ENCODE assay signal across 13 cellular contexts in the genomic region with DNA sequence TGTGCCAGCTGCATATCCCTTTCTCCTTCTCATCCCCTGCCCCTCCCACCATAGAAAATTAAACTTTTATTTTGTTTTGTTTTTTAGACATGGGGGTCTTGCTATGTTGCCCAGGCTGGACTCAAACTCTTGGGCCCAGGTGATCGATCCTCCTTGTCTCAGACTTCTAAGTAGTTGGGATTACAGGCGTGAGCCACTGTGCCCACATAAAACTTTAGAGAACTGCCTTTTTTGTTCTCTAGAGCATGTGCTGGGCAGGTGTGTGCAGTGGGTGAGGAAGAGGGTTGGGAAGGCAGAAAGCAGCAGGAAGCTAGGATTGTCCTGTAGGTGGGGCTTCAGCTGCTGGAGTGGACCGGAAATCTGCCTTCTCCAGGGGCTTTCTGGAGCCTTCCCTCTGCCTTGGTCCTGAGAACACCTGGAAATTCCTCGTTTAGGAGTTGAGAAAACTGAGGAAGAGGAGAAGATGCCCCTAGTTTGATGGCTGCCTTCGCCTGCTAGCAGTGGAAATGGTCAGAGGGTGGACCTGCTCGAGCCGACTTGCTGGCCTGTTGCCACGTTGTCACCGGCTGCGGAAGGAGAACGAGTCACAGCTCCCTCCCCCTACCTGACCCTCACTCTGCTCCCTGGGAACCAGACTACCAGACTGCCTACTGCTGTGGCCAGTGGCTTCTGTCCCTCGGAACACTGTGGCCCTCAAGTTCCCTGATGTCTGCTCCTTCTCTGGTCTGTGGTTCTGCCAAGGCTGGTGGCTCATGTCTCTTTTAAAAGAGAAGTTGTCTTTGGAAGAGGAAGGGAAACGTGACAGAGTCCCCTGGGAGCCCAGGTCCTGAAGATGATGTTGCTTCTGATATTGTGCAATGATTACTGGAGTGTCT. TPM values are rescaled to one million over a fixed set of nuclear protein-coding genes. Genes with fewer than 3 reads are reported as not detected.
DNase-seq lines count a peak whose midpoint lies in the region; ATAC-seq and TF ChIP-seq lines count a peak whose summit lies in the region.
"Had no signal": no experiment of that assay in that cellular context is flagged by ENCODE, and none has a peak within 500 bp of the region (broad histone marks: within the 10 kb centered on the region; RNA-seq: fewer than 3 reads in every experiment).

No MANE protein-coding gene starts in this region.

- H3K4me3 ChIP-seq in Panc1 (ENCODE audit: low read depth in 2 of 2, low read length in 2 of 2) (peak overlapping the region in 1 of 2 experiments; percentile 46; a peak in 2 of 4 replicates), gastroesophageal sphincter (no peak overlapping the region), stomach (peak overlapping the region in 2 of 4 donors; percentile 4 to 7)

- BruUV-seq in Panc1 (replicated peaks; lab: Mats Ljungman, UMichigan) = no TSS peak

- H3K4me1 ChIP-seq in Panc1 (ENCODE audit: control insufficient read depth, insufficient read depth, low read length) = 0 out of 2 replicates have a peak, but pooled peaks cover 5% of the 10 kb centered on the region
- peaks cover 0 to 15% (median 0%) of the 10 kb centered on the region in 3 donors for H3K4me1 ChIP-seq in gastroesophageal sphincter
- peaks cover 32 to 86% (median 59%) of the 10 kb centered on the region in 4 donors for H3K4me1 ChIP-seq in stomach

- intact Hi-C loops in Panc1 (cut with micrococcal nuclease; ENCODE audit: unreplicated experiment) = no loop called here
- intact Hi-C loops in stomach (cut with DNase I; ENCODE audit: low total_unique reads) = no loop called here

- 49 to 84% methylated on average over 3 to 9 of the region's 13 CpGs for WGBS in gastroesophageal sphincter (ENCODE audit: low coverage in 1 of 2), 2 donors
- WGBS in stomach, 5 donors = 23 to 43% (median 29%) methylated on average over 13 of the region's 13 CpGs

- TF ChIP-seq CTCF in Panc1 (IDR thresholded peaks at IDR 0.05) = no peak
- no peak for TF ChIP-seq CTCF in gastroesophageal sphincter (IDR thresholded peaks at IDR 0.05)
- TF ChIP-seq CTCF in stomach (IDR thresholded peaks at IDR 0.05) = peak in 2 of 7 experiments; percentile 24 to 30

- in situ Hi-C loops in Panc1 (cut with HindIII; ENCODE audit: low pct_unique_long_range_greater_than_20kb, low sequenced_read_pairs) = no loop called here

- ATAC-seq in Panc1 (no peak), gastroesophageal sphincter (peak; percentile 22), HG02571 (IDR thresholded peaks at IDR 0.05; ENCODE audit: unreplicated experiment) (no peak)

- DNase-seq in DMS79 treated with DMSO at 0.1 percent for 48 hours (lab: John Stamatoyannopoulos, UW) = peak; percentile 59
- DNase-seq in DMS79 (lab: John Stamatoyannopoulos, UW) = no peak
- no peak for DNase-seq in Panc1 (ENCODE audit: low read depth, low spot score)
- DNase-seq in stomach = peak; percentile 80
- DNase-seq in amniotic stem cell (lab: John Stamatoyannopoulos, UW) = no peak
- DNase-seq in foreskin melanocyte = no peak
- DNase-seq: activated CD4-positive, CD25-positive, alpha-beta regulatory T cell; HFFc6; hypothalamus; NCI-H1694 treated with DMSO at 0.1 percent for 48 hours had no signal

- H3K27me3 ChIP-seq in Panc1 (ENCODE audit: control insufficient read depth, insufficient read depth, low read length) = peaks cover 11% of the 10 kb centered on the region
- H3K27me3 ChIP-seq in gastroesophageal sphincter = peaks cover 56% of the 10 kb centered on the region
- peaks cover 0 to 46% (median 0%) of the 10 kb centered on the region in 3 donors for H3K27me3 ChIP-seq in stomach

- H3K36me3 ChIP-seq in Panc1 (ENCODE audit: control insufficient read depth, insufficient read depth, low read length) = no peaks in the 10 kb centered on the region; the same call in 1 of the 2 replicates
- H3K36me3 ChIP-seq in gastroesophageal sphincter = no peaks in the 10 kb centered on the region
- H3K36me3 ChIP-seq in stomach = no peaks in the 10 kb centered on the region

- TF ChIP-seq EP300 in gastroesophageal sphincter (IDR thresholded peaks at IDR 0.05) (no peak), stomach (IDR thresholded peaks at IDR 0.05) (no peak)

- POLR2A ChIA-PET in Panc1 (lab: Charles Lee) = no interaction called here

- H3K9me3 ChIP-seq in Panc1 (ENCODE audit: control insufficient read depth, insufficient read depth, low read depth, low read length) (no peaks in the 10 kb centered on the region), gastroesophageal sphincter (no peaks in the 10 kb centered on the region), stomach (no peaks in the 10 kb centered on the region)

- CTCF ChIA-PET in Panc1 (lab: Charles Lee) = interaction anchor here (0.7 kb wide), 1 partner anchor 49 kb away, joined by 3 read pairs; no protein-coding TSS in a partner anchor

- TF ChIP-seq POLR2A in gastroesophageal sphincter (IDR thresholded peaks at IDR 0.05) (no peak), stomach (IDR thresholded peaks at IDR 0.05) (no peak)

- peak overlapping the region; percentile 5; the same call in 1 of the 2 replicates for H3K27ac ChIP-seq in Panc1 (ENCODE audit: low read length)
- H3K27ac ChIP-seq in gastroesophageal sphincter = no peak overlapping the region
- H3K27ac ChIP-seq in stomach = peak overlapping the region; percentile 44 to 76 (median 66)
- H3K27ac ChIP-seq: 22Rv1 had no signal

RNA-seq across cellular contexts. Expression of a gene that starts 4.0 kb away (rescaled TPM):
- total RNA-seq in Panc1 (2021; ENCODE audit: unreplicated experiment) (1.8 TPM), gastroesophageal sphincter (10 to 100 TPM in 1 of 4 donors, 1 to 10 TPM in 2, under 1 TPM in 1; 0.62 to 16.5 (median 1.8) TPM), stomach (100 to 1,000 TPM in 2 of 5 donors, 10 to 100 TPM in 3; 43.9 to 380 (median 62.5) TPM)
- polyA plus RNA-seq in Panc1 (2012; ENCODE audit: insufficient read length) = 1.9 TPM
- 10 to 100 TPM; 12.4 to 48.6 (median 48.3) TPM for polyA plus RNA-seq in stomach
- total RNA-seq: HFFc6 had no signal

Comparison
In these comparisons a context has a peak if more than half of its experiments do, and no peak if none do; other contexts are left out.
1. DNase-seq: peak in DMS79 treated with DMSO at 0.1 percent for 48 hours (single experiment) and stomach (single experiment); none in DMS79 (single experiment), Panc1 (single experiment), amniotic stem cell (single experiment) and foreskin melanocyte (single experiment).
2. H3K27ac ChIP-seq: peak in Panc1 (single experiment) and stomach (5 of 5); none in gastroesophageal sphincter (0 of 4).